In the genomic region with DNA sequence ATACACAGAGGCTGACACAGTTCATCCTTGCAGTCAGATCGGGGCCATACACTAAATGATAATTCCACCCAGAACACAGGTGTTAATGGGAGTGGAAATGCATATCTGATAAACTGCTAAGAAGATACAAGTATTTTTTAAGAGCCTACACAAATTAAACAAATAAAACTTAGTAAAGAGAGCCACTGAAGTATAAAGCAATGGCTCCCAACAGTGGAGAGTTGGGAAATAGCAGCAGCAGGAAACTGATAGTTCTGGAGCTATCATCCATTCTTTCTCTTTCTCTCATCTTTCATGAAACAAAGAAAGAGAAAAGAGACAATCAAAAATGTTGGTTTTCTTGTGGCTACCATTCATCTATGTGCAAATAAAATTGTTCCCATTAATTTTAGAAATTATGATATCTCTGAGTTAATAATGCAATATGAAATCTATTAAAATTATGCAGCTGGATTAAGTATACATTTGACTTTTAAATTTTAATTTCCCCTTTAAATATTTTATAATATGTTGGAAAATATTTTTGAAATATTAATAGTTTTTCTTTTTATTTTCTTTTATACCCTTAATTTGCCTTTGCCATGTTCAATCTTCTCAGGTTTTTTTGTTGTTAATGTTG, we compare ENCODE assay signal across 19 cellular contexts.
A peak's percentile ranks its signal among the peaks of the same experiment; 100 is the strongest.
DNase-seq lines count a peak whose midpoint lies in the region; ATAC-seq, FAIRE-seq and TF ChIP-seq lines count a peak whose summit lies in the region.
"Had no signal": no experiment of that assay in that cellular context is flagged by ENCODE, and none has a peak within 500 bp of the region (broad histone marks: within the 10 kb centered on the region; RNA-seq: fewer than 3 reads in every experiment).

No MANE protein-coding gene starts in this region.

- no peak for TF ChIP-seq POLR2A in breast epithelium (IDR thresholded peaks at IDR 0.05)

- H3K4me1 Mint-ChIP-seq in MCF 10A (ENCODE audit: insufficient read depth, unreplicated experiment) (no peaks in the 10 kb centered on the region), GM23338 (no peaks in the 10 kb centered on the region)
- H3K4me1 Mint-ChIP-seq: central memory CD8-positive, alpha-beta T cell; naive B cell; WTC11 had no signal

- H4K20me1 ChIP-seq in MM.1S (ENCODE audit: insufficient read depth, low read length) (no peaks in the 10 kb centered on the region), GM23338 (replicated peaks; ENCODE audit: insufficient read depth) (no peaks in the 10 kb centered on the region)

- no peak overlapping the region for H3K9ac ChIP-seq in MM.1S (ENCODE audit: low read length)
- no peak overlapping the region for H3K9ac ChIP-seq in adipocyte (ENCODE audit: low read length)

- H3K27ac ChIP-seq in breast epithelium (no peak overlapping the region), MM.1S (ENCODE audit: low read length) (no peak overlapping the region), GM23338 (ENCODE audit: low read depth) (no peak overlapping the region)
- H3K27ac ChIP-seq: SJSA1, upper lobe of left lung had no signal

- no peak overlapping the region for H3K27ac Mint-ChIP-seq in MCF 10A (ENCODE audit: low read depth, unreplicated experiment)
- no peak overlapping the region for H3K27ac Mint-ChIP-seq in GM23338
- H3K27ac Mint-ChIP-seq: activated naive CD8-positive, alpha-beta T cell; naive B cell; WTC11 had no signal

- H2AFZ ChIP-seq in MM.1S (ENCODE audit: low read length) (no peak overlapping the region), GM23338 (no peak overlapping the region)

- no peak overlapping the region for H3K4me2 ChIP-seq in MM.1S (ENCODE audit: low read depth, low read length)
- no peak overlapping the region for H3K4me2 ChIP-seq in GM23338

- H3K27me3 ChIP-seq in breast epithelium (no peaks in the 10 kb centered on the region), MM.1S (replicated peaks; ENCODE audit: insufficient read depth, low read length) (no peaks in the 10 kb centered on the region), adipocyte (replicated peaks; ENCODE audit: control insufficient read depth, insufficient read depth, low read length) (no peaks in the 10 kb centered on the region), GM23338 (ENCODE audit: insufficient read depth) (no peaks in the 10 kb centered on the region)
- H3K27me3 ChIP-seq: SJSA1, upper lobe of left lung had no signal

- peak; percentile 34 for DNase-seq in MCF 10A (ENCODE audit: unreplicated experiment)
- DNase-seq in breast epithelium (ENCODE audit: low spot score in 2 of 2): no peak
- no peak for DNase-seq in MM.1S
- peak; percentile 7 for DNase-seq in adipocyte (ENCODE audit: low read depth)
- DNase-seq in urothelium cell line (ENCODE audit: low spot score): peak; percentile 8
- DNase-seq in mucosa of gallbladder (ENCODE audit: low spot score): no peak
- DNase-seq in GM23338 (ENCODE audit: low spot score): no peak
- DNase-seq: naive B cell, NCI-H1105 treated with DMSO at 0.1 percent for 48 hours, NCI-H510A, upper lobe of left lung had no signal

- no peaks in the 10 kb centered on the region for H3K4me1 ChIP-seq in breast epithelium
- H3K4me1 ChIP-seq in MM.1S (ENCODE audit: low read length): no peaks in the 10 kb centered on the region
- no peaks in the 10 kb centered on the region for H3K4me1 ChIP-seq in adipocyte (ENCODE audit: control insufficient read depth, insufficient read depth, low read length)
- H3K4me1 ChIP-seq in GM23338 (ENCODE audit: insufficient read depth): no peaks in the 10 kb centered on the region
- H3K4me1 ChIP-seq: SJSA1 had no signal

- no peak overlapping the region for H3K4me3 Mint-ChIP-seq in MCF 10A (ENCODE audit: unreplicated experiment)
- H3K4me3 Mint-ChIP-seq in GM23338: no peak overlapping the region
- H3K4me3 Mint-ChIP-seq: activated naive CD8-positive, alpha-beta T cell; central memory CD8-positive, alpha-beta T cell; naive B cell; WTC11 had no signal

- TF ChIP-seq CTCF in MCF 10A (IDR thresholded peaks at IDR 0.05; ENCODE audit: unreplicated experiment): peak; percentile 72
- TF ChIP-seq CTCF in breast epithelium (IDR thresholded peaks at IDR 0.05): no peak
- TF ChIP-seq CTCF in MM.1S (IDR thresholded peaks at IDR 0.05; ENCODE audit: low read length): peak; percentile 56
- 0 out of 4 replicates have a peak, but pooled peaks of 1 of the 2 experiments have one; percentile 24 for TF ChIP-seq CTCF in GM23338 (conservative IDR thresholded peaks at IDR 0.05; ENCODE audit: low read depth in 2 of 2)

- CTCF ChIA-PET in MCF 10A (lab: Yijun Ruan, JAX): interaction anchor here (0.8 to 2.3 kb wide), 9 partner anchors 8 to 194 kb away, joined by 3 to 16 read pairs (median 5); no protein-coding TSS in a partner anchor

- POLR2A ChIA-PET in MCF 10A (lab: Yijun Ruan, JAX): interaction anchor here (0.9 kb wide), 1 partner anchor 17 kb away, joined by 4 read pairs; no protein-coding TSS in a partner anchor

- FAIRE-seq in urothelium cell line (lab: Jason Lieb, UNC): no peak
- FAIRE-seq: endothelial cell of umbilical vein, H1 had no signal

- no TSS peak for BruUV-seq in MCF 10A (replicated peaks; lab: Mats Ljungman, UMichigan)

- no peaks in the 10 kb centered on the region for H3K79me2 ChIP-seq in MM.1S (ENCODE audit: low read length)
- H3K79me2 ChIP-seq in GM23338 (replicated peaks; ENCODE audit: insufficient read depth): no peaks in the 10 kb centered on the region

- H3F3A ChIP-seq in MM.1S (ENCODE audit: insufficient read depth, low read length) (no peaks in the 10 kb centered on the region), GM23338 (replicated peaks; ENCODE audit: low read depth) (no peaks in the 10 kb centered on the region)

- H3K9me3 Mint-ChIP-seq in MCF 10A (ENCODE audit: unreplicated experiment): no peaks in the 10 kb centered on the region
- peaks cover 91% of the 10 kb centered on the region for H3K9me3 Mint-ChIP-seq in GM23338
- H3K9me3 Mint-ChIP-seq: central memory CD8-positive, alpha-beta T cell; naive B cell had no signal

- H3K9me2 ChIP-seq in MM.1S (replicated peaks; ENCODE audit: insufficient read depth, low read length): no peaks in the 10 kb centered on the region
- no peaks in the 10 kb centered on the region for H3K9me2 ChIP-seq in GM23338 (ENCODE audit: insufficient read depth)

- H3K9me3 ChIP-seq in breast epithelium (no peaks in the 10 kb centered on the region), MM.1S (replicated peaks; ENCODE audit: insufficient read depth, low read length) (no peaks in the 10 kb centered on the region), adipocyte (ENCODE audit: control insufficient read depth, low read length) (no peaks in the 10 kb centered on the region)
- H3K9me3 ChIP-seq: SJSA1, upper lobe of left lung had no signal

- H3K36me3 ChIP-seq in breast epithelium (no peaks in the 10 kb centered on the region), MM.1S (replicated peaks; ENCODE audit: insufficient read depth, low read length) (no peaks in the 10 kb centered on the region), adipocyte (ENCODE audit: control insufficient read depth, insufficient read depth, low read length, severe bottlenecking) (no peaks in the 10 kb centered on the region), GM23338 (ENCODE audit: insufficient read depth) (peaks cover 6% of the 10 kb centered on the region; the same call in 1 of the 2 replicates)
- H3K36me3 ChIP-seq: SJSA1, upper lobe of left lung had no signal

- H3K36me3 Mint-ChIP-seq in MCF 10A (ENCODE audit: insufficient read depth, unreplicated experiment) (no peaks in the 10 kb centered on the region), GM23338 (ENCODE audit: low read depth) (peaks cover 20% of the 10 kb centered on the region; the same call in 2 of the 3 replicates)
- H3K36me3 Mint-ChIP-seq: naive B cell had no signal

- no peak for ATAC-seq in GM19455 (IDR thresholded peaks at IDR 0.05; ENCODE audit: unreplicated experiment)
- ATAC-seq in GM23338: no peak
- ATAC-seq: left lobe of liver, WTC11 had no signal

- H3K27me3 Mint-ChIP-seq in MCF 10A (ENCODE audit: insufficient read depth, unreplicated experiment): no peaks in the 10 kb centered on the region
- no peaks in the 10 kb centered on the region for H3K27me3 Mint-ChIP-seq in GM23338 (ENCODE audit: insufficient read depth, low read depth, poor library complexity)
- H3K27me3 Mint-ChIP-seq: central memory CD8-positive, alpha-beta T cell; naive B cell had no signal

- intact Hi-C loops in MCF 10A (cut with micrococcal nuclease) (no loop called here), breast epithelium (cut with DNase I; ENCODE audit: low total_unique reads) (no loop called here)

- H3K4me3 ChIP-seq in breast epithelium (no peak overlapping the region), MM.1S (ENCODE audit: low read length) (no peak overlapping the region), adipocyte (ENCODE audit: low read length) (no peak overlapping the region), GM23338 (no peak overlapping the region)
- H3K4me3 ChIP-seq: SJSA1, upper lobe of left lung had no signal

TF ChIP-seq in GM23338, 12 proteins besides CTCF, POLR2A, EP300 and RAD21 (continues in another document):
- TF ChIP-seq CREB1 (CRISPR knock-in tag; IDR thresholded peaks at IDR 0.05; ENCODE audit: low read depth): no peak
- TF ChIP-seq, protein P1, sequence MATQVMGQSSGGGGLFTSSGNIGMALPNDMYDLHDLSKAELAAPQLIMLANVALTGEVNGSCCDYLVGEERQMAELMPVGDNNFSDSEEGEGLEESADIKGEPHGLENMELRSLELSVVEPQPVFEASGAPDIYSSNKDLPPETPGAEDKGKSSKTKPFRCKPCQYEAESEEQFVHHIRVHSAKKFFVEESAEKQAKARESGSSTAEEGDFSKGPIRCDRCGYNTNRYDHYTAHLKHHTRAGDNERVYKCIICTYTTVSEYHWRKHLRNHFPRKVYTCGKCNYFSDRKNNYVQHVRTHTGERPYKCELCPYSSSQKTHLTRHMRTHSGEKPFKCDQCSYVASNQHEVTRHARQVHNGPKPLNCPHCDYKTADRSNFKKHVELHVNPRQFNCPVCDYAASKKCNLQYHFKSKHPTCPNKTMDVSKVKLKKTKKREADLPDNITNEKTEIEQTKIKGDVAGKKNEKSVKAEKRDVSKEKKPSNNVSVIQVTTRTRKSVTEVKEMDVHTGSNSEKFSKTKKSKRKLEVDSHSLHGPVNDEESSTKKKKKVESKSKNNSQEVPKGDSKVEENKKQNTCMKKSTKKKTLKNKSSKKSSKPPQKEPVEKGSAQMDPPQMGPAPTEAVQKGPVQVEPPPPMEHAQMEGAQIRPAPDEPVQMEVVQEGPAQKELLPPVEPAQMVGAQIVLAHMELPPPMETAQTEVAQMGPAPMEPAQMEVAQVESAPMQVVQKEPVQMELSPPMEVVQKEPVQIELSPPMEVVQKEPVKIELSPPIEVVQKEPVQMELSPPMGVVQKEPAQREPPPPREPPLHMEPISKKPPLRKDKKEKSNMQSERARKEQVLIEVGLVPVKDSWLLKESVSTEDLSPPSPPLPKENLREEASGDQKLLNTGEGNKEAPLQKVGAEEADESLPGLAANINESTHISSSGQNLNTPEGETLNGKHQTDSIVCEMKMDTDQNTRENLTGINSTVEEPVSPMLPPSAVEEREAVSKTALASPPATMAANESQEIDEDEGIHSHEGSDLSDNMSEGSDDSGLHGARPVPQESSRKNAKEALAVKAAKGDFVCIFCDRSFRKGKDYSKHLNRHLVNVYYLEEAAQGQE (IDR thresholded peaks at IDR 0.05; ENCODE audit: unreplicated experiment): no peak
- no peak for TF ChIP-seq JUNB (IDR thresholded peaks at IDR 0.05; ENCODE audit: unreplicated experiment)
- no peak for TF ChIP-seq EZH2phosphoT487 (IDR thresholded peaks at IDR 0.05; ENCODE audit: unreplicated experiment)
- no peak for TF ChIP-seq ZNF331 (CRISPR knock-in tag; IDR thresholded peaks at IDR 0.05; ENCODE audit: low read depth)

Comparison
In these comparisons a context has a peak if more than half of its experiments do, and no peak if none do; other contexts are left out.
1. DNase-seq: peak in MCF 10A (single experiment), adipocyte (single experiment) and urothelium cell line (single experiment); none in breast epithelium (0 of 2), MM.1S (single experiment), mucosa of gallbladder (single experiment) and GM23338 (single experiment).
2. CTCF ChIP-seq: peak in MCF 10A (single experiment) and MM.1S (single experiment); none in breast epithelium (0 of 3).